Comparison of ENCODE assay signal across 1 cellular context in genomic region chr16:31079342-31079944, GRCh38.
TF ChIP-seq lines count a peak whose summit lies in the region.

No MANE protein-coding gene starts in this region.

TF ChIP-seq in H1, 55 proteins besides CTCF, POLR2A, EP300 and RAD21:
- no peak for TF ChIP-seq MAX (IDR thresholded peaks at IDR 0.05)
- no peak for TF ChIP-seq PHF8 (conservative IDR thresholded peaks at IDR 0.05; ENCODE audit: low read depth, low read length)
- TF ChIP-seq YY1 (IDR thresholded peaks at IDR 0.05; ENCODE audit: low read depth, low read length): no peak
- TF ChIP-seq, protein P1, sequence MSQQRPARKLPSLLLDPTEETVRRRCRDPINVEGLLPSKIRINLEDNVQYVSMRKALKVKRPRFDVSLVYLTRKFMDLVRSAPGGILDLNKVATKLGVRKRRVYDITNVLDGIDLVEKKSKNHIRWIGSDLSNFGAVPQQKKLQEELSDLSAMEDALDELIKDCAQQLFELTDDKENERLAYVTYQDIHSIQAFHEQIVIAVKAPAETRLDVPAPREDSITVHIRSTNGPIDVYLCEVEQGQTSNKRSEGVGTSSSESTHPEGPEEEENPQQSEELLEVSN (IDR thresholded peaks at IDR 0.05): no peak
- TF ChIP-seq TBP (IDR thresholded peaks at IDR 0.05; ENCODE audit: low read depth, low read length): no peak
- no peak for TF ChIP-seq JUN (IDR thresholded peaks at IDR 0.05; ENCODE audit: low read depth, low read length)
TF ChIP-seq in H1: peak in this region for 0.
